ENCODE assay signal across 18 cellular contexts in the genomic region with DNA sequence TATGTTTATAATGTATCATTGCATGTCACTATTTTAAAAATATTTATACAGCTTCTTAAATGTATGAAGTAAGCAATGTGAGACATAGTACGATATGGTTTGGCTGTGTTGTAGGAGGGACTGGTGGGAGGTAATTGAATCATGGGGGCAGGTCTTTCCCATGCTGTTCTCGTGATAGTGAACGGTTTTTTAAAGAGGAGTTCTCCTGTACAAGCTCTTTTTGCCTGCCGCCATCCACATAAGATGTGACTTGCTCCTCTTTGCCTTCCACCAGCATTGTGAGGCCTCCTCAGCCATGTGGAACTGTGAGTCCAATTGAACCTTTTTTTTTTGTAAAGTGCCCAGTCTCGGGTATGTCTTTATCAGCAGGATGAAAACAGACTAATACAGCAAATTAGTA. TPM values are rescaled to one million over a fixed set of nuclear protein-coding genes. Genes with fewer than 3 reads are reported as not detected.
A peak's percentile ranks its signal among the peaks of the same experiment; 100 is the strongest.
DNase-seq lines count a peak whose midpoint lies in the region; ATAC-seq, FAIRE-seq and TF ChIP-seq lines count a peak whose summit lies in the region.
"Had no signal": no experiment of that assay in that cellular context is flagged by ENCODE, and none has a peak within 500 bp of the region (broad histone marks: within the 10 kb centered on the region; RNA-seq: fewer than 3 reads in every experiment).

No MANE protein-coding gene starts in this region.

- H3K27me3 ChIP-seq in HepG2 (ENCODE audit: control insufficient read depth in 1 of 2, insufficient read depth in 2 of 2, low read length in 2 of 2) (no peaks in the 10 kb centered on the region), right lobe of liver (no peaks in the 10 kb centered on the region), liver (ENCODE audit: control insufficient read depth in 4 of 4, insufficient read depth in 4 of 4, low read length in 3 of 4) (no peaks in the 10 kb centered on the region), stomach (no peaks in the 10 kb centered on the region), SJCRH30 (no peaks in the 10 kb centered on the region), spleen (replicated peaks in 1 of 7) (no peaks in the 10 kb centered on the region)
- H3K27me3 ChIP-seq: BE2C had no signal

- H3K9ac ChIP-seq in HepG2 (ENCODE audit: insufficient read depth, low read depth, low read length) (no peak overlapping the region), liver (ENCODE audit: low read depth in 1 of 2, low read length in 2 of 2) (peak overlapping the region in 1 of 2 donors; percentile 45)

- no peaks in the 10 kb centered on the region for H3K9me3 ChIP-seq in HepG2 (ENCODE audit: low read length)
- H3K9me3 ChIP-seq in right lobe of liver = no peaks in the 10 kb centered on the region
- H3K9me3 ChIP-seq in liver (ENCODE audit: control insufficient read depth in 4 of 4, low read length in 3 of 4) = no peaks in the 10 kb centered on the region
- peaks cover 0 to 3% (median 0%) of the 10 kb centered on the region in 4 donors for H3K9me3 ChIP-seq in stomach
- no peaks in the 10 kb centered on the region for H3K9me3 ChIP-seq in SJCRH30 (replicated peaks)
- peaks cover 0 to 5% (median 0%) of the 10 kb centered on the region in 8 donors for H3K9me3 ChIP-seq in spleen
- H3K9me3 ChIP-seq: BE2C had no signal

- FAIRE-seq in HepG2 (lab: Jason Lieb, UNC) (no peak), HTR-8/SVneo (lab: Jason Lieb, UNC) (no peak)
- FAIRE-seq: A204.1, D721Med, GM12891 had no signal

- H3K36me3 ChIP-seq in HepG2 (replicated peaks in 1 of 2; ENCODE audit: control insufficient read depth in 1 of 2, insufficient read depth in 2 of 2, low read length in 2 of 2) (0 out of 5 replicates have a peak, but pooled peaks cover 0 to 5% of the 10 kb centered on the region in 2 experiments), right lobe of liver (no peaks in the 10 kb centered on the region), liver (ENCODE audit: control insufficient read depth in 4 of 4, insufficient read depth in 3 of 4, low read depth in 1 of 4, low read length in 3 of 4) (no peaks in the 10 kb centered on the region), stomach (no peaks in the 10 kb centered on the region), SJCRH30 (no peaks in the 10 kb centered on the region), spleen (peaks cover 0 to 6% (median 0%) of the 10 kb centered on the region in 6 donors)
- H3K36me3 ChIP-seq: BE2C had no signal

- H2AFZ ChIP-seq in HepG2 (ENCODE audit: low read length) = no peak overlapping the region
- H2AFZ ChIP-seq: GM23338 had no signal

- DNase-seq in HepG2 (ENCODE audit: low spot score) = no peak
- no peak for DNase-seq in right lobe of liver
- DNase-seq in stomach = no peak
- DNase-seq in SJCRH30 = no peak
- DNase-seq in spleen = no peak
- DNase-seq in HTR-8/SVneo (ENCODE audit: insufficient read length, low spot score) = no peak
- DNase-seq: BE2C; CD8-positive, alpha-beta T cell; COR-L47; DMS153; DMS79 treated with DMSO at 0.1 percent for 48 hours; EL; H9 had no signal

- POLR2A ChIA-PET in HepG2 (lab: Yijun Ruan, JAX) = no interaction called here

- TF ChIP-seq CTCF in HepG2 (CRISPR knock-in tag; IDR thresholded peaks at IDR 0.05) (no peak), right lobe of liver (IDR thresholded peaks at IDR 0.05) (no peak), liver (IDR thresholded peaks at IDR 0.05; ENCODE audit: low read depth, low read length, missing input control) (no peak), stomach (IDR thresholded peaks at IDR 0.05) (no peak), spleen (IDR thresholded peaks at IDR 0.05 in 8 of 11, conservative IDR thresholded peaks at IDR 0.05 in 3 of 11) (no peak)

- peaks cover 88% of the 10 kb centered on the region for H3K4me1 ChIP-seq in HepG2 (ENCODE audit: insufficient read depth, low read length)
- peaks cover 0 to 76% (median 29%) of the 10 kb centered on the region in 4 donors for H3K4me1 ChIP-seq in right lobe of liver
- H3K4me1 ChIP-seq in liver (ENCODE audit: control insufficient read depth in 4 of 4, insufficient read depth in 4 of 4, low read length in 3 of 4) = peaks cover 11 to 77% (median 55%) of the 10 kb centered on the region in 4 donors
- peaks cover 27 to 67% (median 47%) of the 10 kb centered on the region in 4 donors for H3K4me1 ChIP-seq in stomach
- H3K4me1 ChIP-seq in SJCRH30 = 0 out of 2 replicates have a peak, but pooled peaks cover 3% of the 10 kb centered on the region
- peaks cover 0 to 43% (median 17%) of the 10 kb centered on the region in 6 donors for H3K4me1 ChIP-seq in spleen
- H3K4me1 ChIP-seq: BE2C had no signal

- CTCF ChIA-PET in HepG2 (lab: Yijun Ruan, JAX; ENCODE audit: low intra/inter-chr PET ratio, low total read pairs) = no interaction called here

- H3K4me3 ChIP-seq in HepG2 (replicated peaks in 1 of 3; ENCODE audit: insufficient read depth in 1 of 3, low read depth in 2 of 3, low read length in 3 of 3) (no peak overlapping the region; a peak in 1 of 6 replicates), right lobe of liver (no peak overlapping the region), liver (ENCODE audit: low read depth in 1 of 3, low read length in 3 of 3) (no peak overlapping the region), stomach (no peak overlapping the region), SJCRH30 (no peak overlapping the region), spleen (no peak overlapping the region)
- H3K4me3 ChIP-seq: GM23338 had no signal

- peak overlapping the region; percentile 55 for H3K4me2 ChIP-seq in HepG2 (ENCODE audit: low read depth, low read length)
- H3K4me2 ChIP-seq: GM23338 had no signal

- peaks cover 38% of the 10 kb centered on the region for H4K20me1 ChIP-seq in HepG2 (ENCODE audit: insufficient read depth, low read length)

- WGBS in HepG2 (ENCODE audit: low lambda C conversion rate) = 55% methylated on average over 5 of the region's 5 CpGs
- 40% methylated on average over 5 of the region's 5 CpGs for WGBS in right lobe of liver (ENCODE audit: insufficient coverage, low coverage, low lambda C conversion rate, missing lambda C conversion rate)
- WGBS in liver = 58% methylated on average over 5 of the region's 5 CpGs
- WGBS in stomach, 5 donors = 58 to 77% (median 62%) methylated on average over 5 of the region's 5 CpGs
- 86 to 94% (median 90%) methylated on average over 5 of the region's 5 CpGs for WGBS in spleen, 5 donors

- no TSS peak for BruUV-seq in HepG2 (replicated peaks; lab: Mats Ljungman, UMichigan)

- TF ChIP-seq RAD21 in HepG2 (CRISPR knock-in tag; IDR thresholded peaks at IDR 0.05) (no peak), liver (IDR thresholded peaks at IDR 0.05) (no peak)

- ATAC-seq in HepG2 (no peak), right lobe of liver (no peak)
- ATAC-seq: CD8-positive, alpha-beta T cell; GM23338 had no signal

- TF ChIP-seq POLR2A in HepG2 (IDR thresholded peaks at IDR 0.05; ENCODE audit: insufficient read depth in 1 of 2, low read depth in 2 of 2, low read length in 2 of 2) (no peak), right lobe of liver (IDR thresholded peaks at IDR 0.05) (no peak), stomach (IDR thresholded peaks at IDR 0.05) (no peak), spleen (IDR thresholded peaks at IDR 0.05) (no peak)

- intact Hi-C loops in HepG2 (cut with micrococcal nuclease; ENCODE audit: unreplicated experiment) (no loop called here), right lobe of liver (cut with DNase I) (no loop called here), stomach (cut with DNase I; ENCODE audit: low total_unique reads) (no loop called here), spleen (cut with DNase I; ENCODE audit: low total_unique reads) (no loop called here)

- H3K27ac ChIP-seq in HepG2 (ENCODE audit: extremely low read length, insufficient read depth, low read length) (peak overlapping the region; percentile 56), right lobe of liver (peak overlapping the region in 1 of 3 donors; percentile 52), liver (ENCODE audit: low read depth in 1 of 2, low read length in 2 of 2) (peak overlapping the region; percentile 46 to 68), stomach (peak overlapping the region; percentile 32 to 82 (median 46)), SJCRH30 (no peak overlapping the region), spleen (no peak overlapping the region)

- H3K79me2 ChIP-seq in HepG2 (ENCODE audit: insufficient read depth, low read length) = peaks cover 99% of the 10 kb centered on the region

- no peak for TF ChIP-seq EP300 in HepG2 (IDR thresholded peaks at IDR 0.05; ENCODE audit: low read depth in 2 of 2, low read length in 2 of 2)
- no peak for TF ChIP-seq EP300 in HepG2 (CRISPR knock-in tag; IDR thresholded peaks at IDR 0.05; ENCODE audit: borderline replicate concordance)
- TF ChIP-seq EP300 in stomach (IDR thresholded peaks at IDR 0.05) = no peak

- in situ Hi-C loops in HepG2 (cut with HindIII; ENCODE audit: extremely low pct_ligation_motif_present, low pct_unique_long_range_greater_than_20kb) = no loop called here

RNA-seq across cellular contexts. Expression of gene ABCD3, which starts 10.3 kb away (rescaled TPM):
- 166 and 190 TPM in 2 replicates for total RNA-seq in HepG2 (2016; rRNA removed; fragmentation: Illumina TruSeq; extraction: Trizol)
- total RNA-seq in HepG2 (2016; cell fraction: cytosol; rRNA removed; fragmentation: Illumina TruSeq; extraction: Trizol; ENCODE audit: low read depth) = 66.2 and 84.8 TPM in 2 replicates
- 168 and 184 TPM in 2 replicates for total RNA-seq in HepG2 (2016; cell fraction: insoluble cytoplasmic fraction; rRNA removed; fragmentation: Illumina TruSeq; extraction: Trizol)
- total RNA-seq in HepG2 (2016; cell fraction: membrane; rRNA removed; fragmentation: Illumina TruSeq; extraction: Trizol) = 66.9 and 77.6 TPM in 2 replicates
- 154 and 164 TPM in 2 replicates for total RNA-seq in HepG2 (2016; cell fraction: nucleus; rRNA removed; fragmentation: Illumina TruSeq; extraction: Trizol)
- 22.4 and 27.5 TPM in 2 replicates for polyA plus RNA-seq in HepG2 (2011; rRNA removed)
- polyA plus RNA-seq in HepG2 (2011; cell fraction: cytosol; rRNA removed) = 8.7 and 15.2 TPM in 2 replicates
- 24.3 and 26.2 TPM in 2 replicates for polyA plus RNA-seq in HepG2 (2011; cell fraction: nucleus; rRNA removed)
- polyA plus RNA-seq in HepG2 (2012) = 41.7 and 57.2 TPM in 2 replicates
- 8.6 and 8.9 TPM in 2 replicates for polyA plus RNA-seq in HepG2 (2016; cell fraction: cytosol; fragmentation: Illumina TruSeq; extraction: Trizol; ENCODE audit: low read depth)
- 123 and 132 TPM in 2 replicates for polyA plus RNA-seq in HepG2 (2016; cell fraction: insoluble cytoplasmic fraction; fragmentation: Illumina TruSeq; extraction: Trizol; ENCODE audit: low read depth)
- 19.5 and 20.3 TPM in 2 replicates for polyA plus RNA-seq in HepG2 (2016; cell fraction: membrane; fragmentation: Illumina TruSeq; extraction: Trizol; ENCODE audit: low read depth)
- polyA plus RNA-seq in HepG2 (2016; cell fraction: nucleus; fragmentation: Illumina TruSeq; extraction: Trizol; ENCODE audit: insufficient read depth, low read depth) = 156 TPM in 2 replicates
- 16.6 and 17.0 TPM in 2 replicates for polyA minus RNA-seq in HepG2 (2011; rRNA and poly(A)+ RNA removed; ENCODE audit: low replicate concordance)
- polyA minus RNA-seq in HepG2 (2011; cell fraction: cytosol; rRNA and poly(A)+ RNA removed) = 39.1 and 39.2 TPM in 2 replicates
- polyA minus RNA-seq in HepG2 (2011; cell fraction: nucleus; rRNA and poly(A)+ RNA removed) = 124 and 125 TPM in 2 replicates
- 10 to 100 TPM; 54.9 to 94.0 (median 65.6) TPM for total RNA-seq in right lobe of liver
- 100 to 1,000 TPM in 1 of 2 donors, 10 to 100 TPM in 1; 71.6 to 133 TPM for total RNA-seq in liver
- polyA plus RNA-seq in liver = 10 to 100 TPM; 49.2 to 53.4 TPM
- total RNA-seq in stomach = 100 to 1,000 TPM in 1 of 5 donors, 10 to 100 TPM in 3, 1 to 10 TPM in 1; 8.8 to 124 (median 34.8) TPM
- polyA plus RNA-seq in stomach = 10 to 100 TPM; 15.9 to 20.0 (median 16.9) TPM
- total RNA-seq in SJCRH30 (2014; rRNA removed; shearing (Covaris generic)) = 52.0 and 53.4 TPM in 2 replicates
- 10 to 100 TPM; 17.4 to 30.8 (median 22.4) TPM for total RNA-seq in spleen
- polyA plus RNA-seq in spleen = 1 to 10 TPM; 9.1 to 9.6 (median 9.3) TPM

Comparison
In these comparisons a context has a peak if more than half of its experiments do, and no peak if none do; other contexts are left out.
1. H3K27ac ChIP-seq: peak in HepG2 (single experiment), liver (2 of 2) and stomach (5 of 5); none in SJCRH30 (single experiment) and spleen (0 of 8).